In genomic region chr1:241612533-241613505, GRCh38 we compare ENCODE assay signal across 12 cellular contexts. TPM values are rescaled to one million over a fixed set of nuclear protein-coding genes. Genes with fewer than 3 reads are reported as not detected.
DNase-seq lines count a peak whose midpoint lies in the region; ATAC-seq, FAIRE-seq and TF ChIP-seq lines count a peak whose summit lies in the region.
"Had no signal": no experiment of that assay in that cellular context is flagged by ENCODE, and none has a peak within 500 bp of the region (broad histone marks: within the 10 kb centered on the region; RNA-seq: fewer than 3 reads in every experiment).

No MANE protein-coding gene starts in this region.

- no peak for TF ChIP-seq POLR2A in thyroid gland (IDR thresholded peaks at IDR 0.05)

- 81 to 84% (median 82%) methylated on average over 9 of the region's 9 CpGs for WGBS in small intestine, 3 donors
- 81 to 86% methylated on average over 9 of the region's 9 CpGs for WGBS in thyroid gland, 2 donors

- intact Hi-C loops in thyroid gland (cut with DNase I) = loop anchor here (10.0 kb wide), 1 partner anchor 222 kb away; no protein-coding TSS in a partner anchor

- no peak for TF ChIP-seq CTCF in thyroid gland (IDR thresholded peaks at IDR 0.05)

- no peak for FAIRE-seq in small intestine (lab: Jason Lieb, UNC)

- H3K36me3 ChIP-seq in SJCRH30 (no peaks in the 10 kb centered on the region), small intestine (ENCODE audit: control insufficient read depth in 2 of 2, insufficient read depth in 2 of 2, low read length in 2 of 2) (no peaks in the 10 kb centered on the region), thyroid gland (no peaks in the 10 kb centered on the region)
- H3K36me3 ChIP-seq: suprapubic skin had no signal

- DNase-seq in EL (peak; percentile 95), SJCRH30 (peak; percentile 11 to 26), epithelial cell of prostate (ENCODE audit: low read depth, low spot score) (peak; percentile 89), pulmonary artery endothelial cell (ENCODE audit: low read depth, low spot score) (peak; percentile 36), small intestine (no peak), thyroid gland (no peak)
- DNase-seq in activated effector memory CD4-positive, alpha-beta T cell treated with Interleukin-2 at 50 U/mL for 16 hours = no peak
- DNase-seq: GDM1 had no signal

- no peak for ATAC-seq in GM19328 (IDR thresholded peaks at IDR 0.05; ENCODE audit: unreplicated experiment)

- H3K9me3 ChIP-seq in SJCRH30 (replicated peaks) (no peaks in the 10 kb centered on the region), small intestine (ENCODE audit: control insufficient read depth, low read depth) (no peaks in the 10 kb centered on the region), thyroid gland (no peaks in the 10 kb centered on the region)
- H3K9me3 ChIP-seq: suprapubic skin had no signal

- H3K27ac ChIP-seq in SJCRH30 (peak overlapping the region; percentile 37), epithelial cell of prostate (peak overlapping the region; percentile 69), small intestine (ENCODE audit: low read depth in 1 of 2, low read length in 1 of 2) (no peak overlapping the region), thyroid gland (no peak overlapping the region)
- H3K27ac ChIP-seq: suprapubic skin, VCaP had no signal

- no peak overlapping the region for H3K4me3 ChIP-seq in SJCRH30
- no peak overlapping the region for H3K4me3 ChIP-seq in small intestine (ENCODE audit: low read depth in 1 of 2, low read length in 2 of 2)
- H3K4me3 ChIP-seq in thyroid gland (replicated peaks in 1 of 3) = no peak overlapping the region
- H3K4me3 ChIP-seq: suprapubic skin had no signal

- H3K27me3 ChIP-seq in SJCRH30 (no peaks in the 10 kb centered on the region), small intestine (ENCODE audit: control insufficient read depth in 2 of 2, insufficient read depth in 2 of 2, low read length in 2 of 2) (no peaks in the 10 kb centered on the region), thyroid gland (no peaks in the 10 kb centered on the region)
- H3K27me3 ChIP-seq: suprapubic skin had no signal

- H3K4me1 ChIP-seq in SJCRH30 (peaks cover 14% of the 10 kb centered on the region; the same call in 1 of the 2 replicates), small intestine (ENCODE audit: control insufficient read depth in 2 of 2, insufficient read depth in 1 of 2, low read depth in 1 of 2, low read length in 1 of 2) (peaks cover 0 to 2% of the 10 kb centered on the region in 2 donors), thyroid gland (no peaks in the 10 kb centered on the region)

RNA-seq across cellular contexts. Expression of gene CHML, which starts 27.4 kb away (rescaled TPM):
- 22.4 and 26.7 TPM in 2 replicates for total RNA-seq in SJCRH30 (2014; rRNA removed; shearing (Covaris generic))
- total RNA-seq in pulmonary artery endothelial cell (20.7 and 21.0 TPM in 2 replicates), thyroid gland (10 to 100 TPM in 3 of 4 donors, 1 to 10 TPM in 1; 7.9 to 13.9 (median 11.3) TPM)
- 1 to 10 TPM; 1.3 to 2.6 (median 1.9) TPM for polyA plus RNA-seq in small intestine

RNA-seq across cellular contexts. Expression of gene OPN3, which starts 27.4 kb away (rescaled TPM):
- 12.1 and 13.3 TPM in 2 replicates for total RNA-seq in SJCRH30 (2014; rRNA removed; shearing (Covaris generic))
- total RNA-seq in pulmonary artery endothelial cell (18.3 and 25.2 TPM in 2 replicates), thyroid gland (10 to 100 TPM; 19.2 to 45.0 (median 31.3) TPM)
- polyA plus RNA-seq in small intestine = 1 to 10 TPM; 5.0 to 9.2 (median 8.1) TPM

RNA-seq across cellular contexts. Expression of gene WDR64, which starts 39.3 kb away (rescaled TPM):
- not detected in 2 replicates for total RNA-seq in SJCRH30 (2014; rRNA removed; shearing (Covaris generic))
- total RNA-seq in pulmonary artery endothelial cell (not detected in 2 replicates), thyroid gland (not detected)
- polyA plus RNA-seq in small intestine = not detected
- total RNA-seq: skeletal muscle tissue, suprapubic skin had no signal

Comparison
In these comparisons a context has a peak if more than half of its experiments do, and no peak if none do; other contexts are left out.
1. DNase-seq: peak in EL (single experiment), SJCRH30 (2 of 2), epithelial cell of prostate (single experiment) and pulmonary artery endothelial cell (single experiment); none in small intestine (single experiment), activated effector memory CD4-positive, alpha-beta T cell treated with Interleukin-2 at 50 U/mL for 16 hours (single experiment) and thyroid gland (0 of 2).
2. H3K27ac ChIP-seq: peak in SJCRH30 (single experiment) and epithelial cell of prostate (single experiment); none in small intestine (0 of 2) and thyroid gland (0 of 3).